In the genomic region with DNA sequence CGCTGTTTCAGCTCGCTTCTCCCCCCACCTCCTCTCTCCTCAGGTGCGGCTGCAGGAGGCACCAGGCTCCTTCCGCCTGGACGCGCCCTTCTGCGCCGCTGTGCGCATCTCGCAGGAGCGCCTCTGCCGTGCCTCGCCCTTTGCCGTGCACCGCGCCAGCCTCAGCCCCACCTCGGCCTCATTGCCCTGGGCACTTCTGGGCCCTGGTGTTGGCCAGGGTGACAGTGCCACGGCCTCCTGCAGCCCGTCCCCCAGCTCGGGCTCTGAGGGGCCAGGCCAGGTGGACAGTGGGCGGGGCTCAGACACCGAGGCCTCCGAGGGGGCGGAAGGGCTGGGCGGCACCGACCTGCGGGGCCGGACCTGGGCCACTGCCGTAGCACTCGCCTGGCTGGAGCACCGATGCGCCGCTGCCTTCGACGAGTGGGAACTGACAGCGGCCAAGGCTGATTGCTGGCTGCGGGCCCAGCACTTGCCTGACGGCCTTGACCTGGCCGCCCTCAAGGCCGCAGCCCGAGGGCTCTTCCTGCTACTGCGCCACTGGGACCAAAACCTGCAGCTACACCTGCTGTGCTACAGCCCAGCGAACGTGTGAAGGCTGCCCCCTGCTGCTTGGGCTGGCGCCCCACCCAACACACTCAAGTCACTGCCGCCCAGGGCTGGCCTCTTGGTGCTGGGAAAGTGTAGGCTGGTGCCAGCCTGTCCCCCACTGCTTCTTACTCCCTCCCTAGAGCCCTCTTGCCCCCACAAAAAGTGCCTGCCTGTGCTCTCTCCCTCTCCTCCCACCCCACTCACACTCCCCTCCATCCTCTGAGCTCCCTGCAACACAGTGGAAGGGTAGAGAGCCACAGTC, we compare ENCODE assay signal across 9 cellular contexts. TPM values are rescaled to one million over a fixed set of nuclear protein-coding genes. Genes with fewer than 3 reads are reported as not detected.
DNase-seq lines count a peak whose midpoint lies in the region; ATAC-seq and TF ChIP-seq lines count a peak whose summit lies in the region.
"Had no signal": no experiment of that assay in that cellular context is flagged by ENCODE, and none has a peak within 500 bp of the region (broad histone marks: within the 10 kb centered on the region; RNA-seq: fewer than 3 reads in every experiment).

No MANE protein-coding gene starts in this region.

- H3K9me3 ChIP-seq in prostate gland: no peaks in the 10 kb centered on the region

- DNase-seq in GM10248 (ENCODE audit: extremely low spot score) (peak; percentile 48), NCI-H2196 (lab: John Stamatoyannopoulos, UW; ENCODE audit: unreplicated experiment) (peak; percentile 99), prostate gland (ENCODE audit: low spot score) (no peak), NOMO-1 treated with dmso at 0.1 percent for 144 hours (lab: John Stamatoyannopoulos, UW; ENCODE audit: unreplicated experiment) (no peak)
- no peak for DNase-seq in effector memory CD8-positive, alpha-beta T cell

- peaks cover 5 to 8% of the 10 kb centered on the region in 2 donors for H3K36me3 ChIP-seq in prostate gland

- no peak overlapping the region for H3K4me3 ChIP-seq in prostate gland

- 16% methylated on average over 45 of the region's 46 CpGs for WGBS in prostate gland

- H3K27ac ChIP-seq in prostate gland: no peak overlapping the region

- H3K27me3 Mint-ChIP-seq in effector memory CD8-positive, alpha-beta T cell: no peaks in the 10 kb centered on the region
- H3K27me3 Mint-ChIP-seq: natural killer cell treated with Interleukin-12 subunit alpha and Interleukin-12 subunit beta and Interleukin-15 and Interleukin-18, amount 100 ng/mL, for 72 hours had no signal

- H3K36me3 Mint-ChIP-seq in effector memory CD8-positive, alpha-beta T cell (ENCODE audit: insufficient read depth): peaks cover 20% of the 10 kb centered on the region

- intact Hi-C loops in prostate gland (cut with DNase I): loop anchor here (5.0 kb wide), 1 partner anchor 94 kb away; no protein-coding TSS in a partner anchor

- no peak overlapping the region for H3K4me3 Mint-ChIP-seq in effector memory CD8-positive, alpha-beta T cell
- H3K4me3 Mint-ChIP-seq: natural killer cell treated with Interleukin-12 subunit alpha and Interleukin-12 subunit beta and Interleukin-15 and Interleukin-18, amount 100 ng/mL, for 72 hours had no signal

- peaks cover 6 to 11% of the 10 kb centered on the region in 2 donors for H3K4me1 Mint-ChIP-seq in effector memory CD8-positive, alpha-beta T cell (ENCODE audit: low read depth in 2 of 2)

- H3K27me3 ChIP-seq in prostate gland (replicated peaks; ENCODE audit: insufficient read depth): no peaks in the 10 kb centered on the region

- no peaks in the 10 kb centered on the region for H3K9me3 Mint-ChIP-seq in effector memory CD8-positive, alpha-beta T cell
- H3K9me3 Mint-ChIP-seq: natural killer cell treated with Interleukin-12 subunit alpha and Interleukin-12 subunit beta and Interleukin-15 and Interleukin-18, amount 100 ng/mL, for 72 hours had no signal

- H3K27ac Mint-ChIP-seq in effector memory CD8-positive, alpha-beta T cell: no peak overlapping the region
- H3K27ac Mint-ChIP-seq: natural killer cell treated with Interleukin-12 subunit alpha and Interleukin-12 subunit beta and Interleukin-15 and Interleukin-18, amount 100 ng/mL, for 72 hours had no signal

- CTCF ChIA-PET in GM10248 (lab: Yijun Ruan, JAX): interaction anchor here (0.8 to 7.8 kb wide), 14 partner anchors 10 to 346 kb away, joined by 3 to 98 read pairs (median 4); a partner anchor contains a TSS

- TF ChIP-seq POLR2A in prostate gland (IDR thresholded peaks at IDR 0.05): no peak

- no peaks in the 10 kb centered on the region for H3K4me1 ChIP-seq in prostate gland (replicated peaks)

- POLR2A ChIA-PET in GM10248 (lab: Yijun Ruan, JAX): no interaction called here

- TF ChIP-seq CTCF in GM10248 (IDR thresholded peaks at IDR 0.05; ENCODE audit: control extremely low read depth, extremely low read depth, low read depth, missing control alignments): peak; percentile 49
- peak in 3 of 4 experiments; percentile 35 to 72 (median 58) for TF ChIP-seq CTCF in prostate gland (IDR thresholded peaks at IDR 0.05)

- ATAC-seq in esophagus mucosa (peak; percentile 87), HG03565 (IDR thresholded peaks at IDR 0.05; ENCODE audit: unreplicated experiment) (no peak)
- ATAC-seq in effector memory CD8-positive, alpha-beta T cell (replicated peaks): no peak

RNA-seq across cellular contexts. Expression of a gene that starts 7.1 kb away (rescaled TPM):
- total RNA-seq in esophagus mucosa (28.9 TPM), prostate gland (10 to 100 TPM; 78.4 to 79.4 TPM)

RNA-seq across cellular contexts. Expression of a gene that starts 7.8 kb away (rescaled TPM):
- total RNA-seq in esophagus mucosa (7.1 TPM), prostate gland (1 to 10 TPM; 6.1 TPM)

RNA-seq across cellular contexts. Expression of a gene that starts 12.3 kb away (rescaled TPM):
- total RNA-seq in esophagus mucosa (not detected), prostate gland (1 to 10 TPM in 1 of 2 donors, under 1 TPM in 1; 0.46 to 7.8 TPM)
- total RNA-seq: natural killer cell treated with Interleukin-12 subunit alpha and Interleukin-12 subunit beta and Interleukin-15 and Interleukin-18, amount 100 ng/mL, for 72 hours; T-helper 1 cell treated with Interleukin-12 subunit alpha and Interleukin-12 subunit beta and Interleukin-4 antibody, amounts not matched to agents 30 ng/mL and 1 ng/mL, for 36 hours had no signal

RNA-seq across cellular contexts. Expression of a gene that starts 19.7 kb away (rescaled TPM):
- 0.24 TPM for total RNA-seq in esophagus mucosa
- total RNA-seq in prostate gland: under 1 TPM in 1 of 2 donors, not detected in 1; 0.82 TPM

RNA-seq across cellular contexts. Expression of a gene that starts 34.1 kb away (rescaled TPM):
- not detected for total RNA-seq in esophagus mucosa
- total RNA-seq in prostate gland: under 1 TPM in 1 of 2 donors, not detected in 1; 0.57 TPM
- total RNA-seq: natural killer cell treated with Interleukin-12 subunit alpha and Interleukin-12 subunit beta and Interleukin-15 and Interleukin-18, amount 100 ng/mL, for 72 hours; T-helper 1 cell treated with Interleukin-12 subunit alpha and Interleukin-12 subunit beta and Interleukin-4 antibody, amounts not matched to agents 30 ng/mL and 1 ng/mL, for 36 hours had no signal

Comparison
In these comparisons a context has a peak if more than half of its experiments do, and no peak if none do; other contexts are left out.
1. DNase-seq: peak in GM10248 (single experiment) and NCI-H2196 (single experiment); none in prostate gland (single experiment), effector memory CD8-positive, alpha-beta T cell (0 of 3) and NOMO-1 treated with dmso at 0.1 percent for 144 hours (single experiment).